ENCODE assay signal across 1 cellular context in genomic region chr6:87180105-87180504, GRCh38.
TF ChIP-seq lines count a peak whose summit lies in the region.

No MANE protein-coding gene starts in this region.

TF ChIP-seq in H1, 55 proteins besides CTCF, POLR2A, EP300 and RAD21:
- TF ChIP-seq, protein P1, sequence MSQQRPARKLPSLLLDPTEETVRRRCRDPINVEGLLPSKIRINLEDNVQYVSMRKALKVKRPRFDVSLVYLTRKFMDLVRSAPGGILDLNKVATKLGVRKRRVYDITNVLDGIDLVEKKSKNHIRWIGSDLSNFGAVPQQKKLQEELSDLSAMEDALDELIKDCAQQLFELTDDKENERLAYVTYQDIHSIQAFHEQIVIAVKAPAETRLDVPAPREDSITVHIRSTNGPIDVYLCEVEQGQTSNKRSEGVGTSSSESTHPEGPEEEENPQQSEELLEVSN (IDR thresholded peaks at IDR 0.05) = 0 out of 2 replicates have a peak, but pooled peaks have one; percentile 17
- TF ChIP-seq RNF2 (IDR thresholded peaks at IDR 0.05; ENCODE audit: borderline replicate concordance, low read depth, low read length, missing control alignments, poor library complexity, severe bottlenecking) = no peak
